Comparison of ENCODE assay signal across 2 cellular contexts in the genomic region with DNA sequence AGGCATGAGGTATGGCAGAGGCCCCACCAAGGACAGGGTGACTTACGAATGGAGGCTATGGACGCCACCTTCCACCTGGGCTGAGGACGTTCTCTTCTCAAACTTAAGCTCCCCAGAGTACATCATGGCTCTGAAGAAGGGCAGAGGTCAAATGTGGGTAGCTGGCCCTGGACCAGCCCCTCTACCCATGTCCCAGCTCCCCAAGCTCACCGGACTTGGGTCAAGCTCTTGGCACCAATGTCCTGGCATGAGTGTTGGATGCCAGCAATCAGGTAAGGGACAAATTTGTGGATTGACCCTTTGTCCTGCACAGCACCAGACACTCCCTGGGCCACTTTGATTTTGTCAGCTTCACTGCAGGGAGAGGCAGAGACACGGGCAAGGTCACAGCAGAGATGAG.
TF ChIP-seq lines count a peak whose summit lies in the region.

No MANE protein-coding gene starts in this region.

TF ChIP-seq in GM12891, 5 proteins besides CTCF, POLR2A, EP300 and RAD21:
- no peak for TF ChIP-seq TAF1 (IDR thresholded peaks at IDR 0.05; ENCODE audit: low read depth, low read length)
- TF ChIP-seq PAX5 (IDR thresholded peaks at IDR 0.05; ENCODE audit: insufficient read depth, low read length, severe bottlenecking), result no peak
- TF ChIP-seq POLR2AphosphoS5 (IDR thresholded peaks at IDR 0.05; ENCODE audit: low read depth, low read length), result 0 out of 2 replicates have a peak, but pooled peaks have one; percentile 20
- TF ChIP-seq POU2F2 (IDR thresholded peaks at IDR 0.05; ENCODE audit: low read depth, low read length), result no peak
- TF ChIP-seq SPI1 (IDR thresholded peaks at IDR 0.05; ENCODE audit: low read depth, low read length), result no peak
TF ChIP-seq in GM12891: peak in this region for 1.

TF ChIP-seq in endothelial cell of umbilical vein, 7 proteins besides CTCF, POLR2A, EP300 and RAD21:
- TF ChIP-seq, protein P1, sequence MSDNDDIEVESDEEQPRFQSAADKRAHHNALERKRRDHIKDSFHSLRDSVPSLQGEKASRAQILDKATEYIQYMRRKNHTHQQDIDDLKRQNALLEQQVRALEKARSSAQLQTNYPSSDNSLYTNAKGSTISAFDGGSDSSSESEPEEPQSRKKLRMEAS (IDR thresholded peaks at IDR 0.05; ENCODE audit: insufficient read depth, insufficient read length), result no peak
- TF ChIP-seq MYC (IDR thresholded peaks at IDR 0.05; ENCODE audit: low read depth, low read length), result no peak
- no peak for TF ChIP-seq EZH2 (IDR thresholded peaks at IDR 0.05; ENCODE audit: borderline replicate concordance, low read depth, low read length, severe bottlenecking)
- TF ChIP-seq GATA2 (IDR thresholded peaks at IDR 0.05; ENCODE audit: insufficient read depth, insufficient read length, low read depth, low read length), result no peak
- TF ChIP-seq JUN (IDR thresholded peaks at IDR 0.05; ENCODE audit: borderline replicate concordance, insufficient read depth, insufficient read length, low read depth), result no peak
- TF ChIP-seq FOS (IDR thresholded peaks at IDR 0.05; ENCODE audit: borderline replicate concordance, insufficient read depth, low read length), result no peak
- TF ChIP-seq POLR2AphosphoS5 (IDR thresholded peaks at IDR 0.05; ENCODE audit: insufficient read depth, low read depth, low read length), result no peak
